ENCODE assay signal across 8 cellular contexts in the genomic region with DNA sequence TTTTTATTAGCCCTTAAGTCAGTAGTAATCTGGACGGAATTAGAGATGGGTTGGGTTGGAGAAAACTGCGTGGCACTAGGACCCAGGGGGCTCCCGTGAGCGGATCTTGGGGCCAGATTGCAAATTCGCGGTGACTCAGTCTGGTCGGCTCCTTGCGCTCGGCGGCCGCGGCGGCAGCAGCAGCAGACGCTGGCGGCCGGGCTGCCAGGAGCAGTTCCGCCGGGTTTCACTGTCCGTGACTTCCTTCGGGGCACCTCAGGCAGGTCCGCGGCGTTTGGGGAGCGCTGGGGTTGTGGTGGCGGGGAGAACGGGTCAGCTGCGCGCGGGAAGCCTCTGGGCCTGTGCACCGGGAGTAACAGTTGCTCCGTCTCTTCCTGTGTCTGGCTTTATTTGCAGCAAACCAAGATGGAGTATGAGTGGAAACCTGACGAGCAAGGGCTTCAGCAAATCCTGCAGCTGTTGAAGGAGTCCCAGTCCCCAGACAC.
DNase-seq lines count a peak whose midpoint lies in the region; TF ChIP-seq lines count a peak whose summit lies in the region.

No MANE protein-coding gene starts in this region.

- H2AFZ ChIP-seq in neuron (ENCODE audit: low read depth, low read length) = peak overlapping the region; percentile 12

- no peak for TF ChIP-seq CTCF in LNCaP clone FGC (IDR thresholded peaks at IDR 0.05; ENCODE audit: control insufficient read depth, extremely low read depth, insufficient read depth)

- peaks cover 26% of the 10 kb centered on the region for H3K4me1 ChIP-seq in neuron (ENCODE audit: insufficient read depth, low read length)

- no peaks in the 10 kb centered on the region for H3K27me3 ChIP-seq in neuron (ENCODE audit: insufficient read depth, low read length)

- H3K4me3 ChIP-seq in LNCaP clone FGC (ENCODE audit: low read depth, low read length) = peak overlapping the region; percentile 86
- peak overlapping the region; percentile 94 for H3K4me3 ChIP-seq in neuron (ENCODE audit: low read length)

- no peaks in the 10 kb centered on the region for H3K9me3 ChIP-seq in neuron (ENCODE audit: low read length)

- H3K36me3 ChIP-seq in neuron (ENCODE audit: insufficient read depth, low read length) = peaks cover 20% of the 10 kb centered on the region

- peak; percentile 95 for DNase-seq in ELR (ENCODE audit: low read depth)
- peak; percentile 72 for DNase-seq in GOT3 (lab: John Stamatoyannopoulos, UW)
- peak; percentile 80 for DNase-seq in LNCaP clone FGC (ENCODE audit: low read depth)
- DNase-seq in SIG-M5 (lab: John Stamatoyannopoulos, UW) = peak; percentile 51
- DNase-seq in activated naive CD4-positive, alpha-beta T cell (lab: John Stamatoyannopoulos, UW) = peak; percentile 47 to 64 (median 62)
- DNase-seq in foreskin melanocyte = peak; percentile 84
- peak; percentile 88 for DNase-seq in stromal cell of bone marrow (ENCODE audit: low read depth)

Comparison
In these comparisons a context has a peak if more than half of its experiments do, and no peak if none do; other contexts are left out.
1. Peak in every context shown above with its lines: DNase-seq and H3K4me3 ChIP-seq.